3 cellular contexts compared by ENCODE assay signal in genomic region chr3:43760951-43761350, GRCh38.
TF ChIP-seq lines count a peak whose summit lies in the region.

No MANE protein-coding gene starts in this region.

TF ChIP-seq in IMR-90, 13 proteins besides CTCF, POLR2A, EP300 and RAD21:
- no peak for TF ChIP-seq CEBPB (IDR thresholded peaks at IDR 0.05; ENCODE audit: low read depth, low read length)
- no peak for TF ChIP-seq FOS (IDR thresholded peaks at IDR 0.05; ENCODE audit: low read depth, low read length)
- no peak for TF ChIP-seq RFX5 (IDR thresholded peaks at IDR 0.05; ENCODE audit: low read depth, low read length)
- no peak for TF ChIP-seq MXI1 (IDR thresholded peaks at IDR 0.05; ENCODE audit: borderline replicate concordance, low read depth, low read length)
- TF ChIP-seq BHLHE40 (IDR thresholded peaks at IDR 0.05; ENCODE audit: low read depth, low read length) = no peak
- TF ChIP-seq USF2 (IDR thresholded peaks at IDR 0.05; ENCODE audit: low read depth, low read length) = no peak
- TF ChIP-seq, protein P1, sequence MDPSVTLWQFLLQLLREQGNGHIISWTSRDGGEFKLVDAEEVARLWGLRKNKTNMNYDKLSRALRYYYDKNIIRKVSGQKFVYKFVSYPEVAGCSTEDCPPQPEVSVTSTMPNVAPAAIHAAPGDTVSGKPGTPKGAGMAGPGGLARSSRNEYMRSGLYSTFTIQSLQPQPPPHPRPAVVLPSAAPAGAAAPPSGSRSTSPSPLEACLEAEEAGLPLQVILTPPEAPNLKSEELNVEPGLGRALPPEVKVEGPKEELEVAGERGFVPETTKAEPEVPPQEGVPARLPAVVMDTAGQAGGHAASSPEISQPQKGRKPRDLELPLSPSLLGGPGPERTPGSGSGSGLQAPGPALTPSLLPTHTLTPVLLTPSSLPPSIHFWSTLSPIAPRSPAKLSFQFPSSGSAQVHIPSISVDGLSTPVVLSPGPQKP (IDR thresholded peaks at IDR 0.05; ENCODE audit: borderline replicate concordance, low read depth, low read length) = no peak
- TF ChIP-seq MAFK (IDR thresholded peaks at IDR 0.05; ENCODE audit: low read depth, low read length) = no peak
- no peak for TF ChIP-seq RCOR1 (IDR thresholded peaks at IDR 0.05; ENCODE audit: insufficient replicate concordance, low read length)
- no peak for TF ChIP-seq SMC3 (IDR thresholded peaks at IDR 0.05; ENCODE audit: low read depth, low read length)
- no peak for TF ChIP-seq CHD1 (IDR thresholded peaks at IDR 0.05; ENCODE audit: low read depth, low read length)
- TF ChIP-seq MAZ (IDR thresholded peaks at IDR 0.05; ENCODE audit: borderline replicate concordance, low read depth, low read length) = no peak
- TF ChIP-seq NFE2L2 (IDR thresholded peaks at IDR 0.05; ENCODE audit: low read depth, low read length) = no peak

TF ChIP-seq in SK-N-SH, 30 proteins besides CTCF, POLR2A, EP300 and RAD21:
- peak; percentile 67 for TF ChIP-seq CHD2 (IDR thresholded peaks at IDR 0.05; ENCODE audit: low read length, partially characterized antibody)
- peak; percentile 93 for TF ChIP-seq RCOR1 (IDR thresholded peaks at IDR 0.05; ENCODE audit: low read length)
- TF ChIP-seq FOXJ3 (CRISPR knock-in tag; IDR thresholded peaks at IDR 0.05) = peak; percentile 74
- TF ChIP-seq MXI1 (IDR thresholded peaks at IDR 0.05; ENCODE audit: low read depth, low read length) = peak; percentile 34; the same call in 1 of the 2 replicates
- no peak for TF ChIP-seq EZH2phosphoT487 (IDR thresholded peaks at IDR 0.05; ENCODE audit: borderline replicate concordance, low read depth)
- peak; percentile 70 for TF ChIP-seq TCF12 (IDR thresholded peaks at IDR 0.05)
- TF ChIP-seq MEF2A (IDR thresholded peaks at IDR 0.05; ENCODE audit: borderline replicate concordance, low read depth) = no peak
- TF ChIP-seq RFX5 (IDR thresholded peaks at IDR 0.05; ENCODE audit: low read length) = no peak
- TF ChIP-seq RXRA (IDR thresholded peaks at IDR 0.05; ENCODE audit: borderline replicate concordance, low read depth) = no peak

TF ChIP-seq in HepG2, 621 proteins besides CTCF, POLR2A, EP300 and RAD21:
- TF ChIP-seq RARG (CRISPR knock-in tag; IDR thresholded peaks at IDR 0.05; ENCODE audit: low read depth) (no peak), GTF3A (CRISPR knock-in tag; conservative IDR thresholded peaks at IDR 0.05) (no peak), ZNF296 (CRISPR knock-in tag; conservative IDR thresholded peaks at IDR 0.05) (no peak), SSRP1 (CRISPR knock-in tag; IDR thresholded peaks at IDR 0.05) (no peak), CEBPB (IDR thresholded peaks at IDR 0.05; ENCODE audit: borderline replicate concordance, low read depth, low read length) (no peak), ARNT (IDR thresholded peaks at IDR 0.05) (no peak), ZNF644 (CRISPR knock-in tag; IDR thresholded peaks at IDR 0.05; ENCODE audit: low read depth) (no peak), ZNF547 (CRISPR knock-in tag; IDR thresholded peaks at IDR 0.05) (no peak), EZH2 (conservative IDR thresholded peaks at IDR 0.05; ENCODE audit: low read depth, low read length) (no peak)
- TF ChIP-seq, protein P2, sequence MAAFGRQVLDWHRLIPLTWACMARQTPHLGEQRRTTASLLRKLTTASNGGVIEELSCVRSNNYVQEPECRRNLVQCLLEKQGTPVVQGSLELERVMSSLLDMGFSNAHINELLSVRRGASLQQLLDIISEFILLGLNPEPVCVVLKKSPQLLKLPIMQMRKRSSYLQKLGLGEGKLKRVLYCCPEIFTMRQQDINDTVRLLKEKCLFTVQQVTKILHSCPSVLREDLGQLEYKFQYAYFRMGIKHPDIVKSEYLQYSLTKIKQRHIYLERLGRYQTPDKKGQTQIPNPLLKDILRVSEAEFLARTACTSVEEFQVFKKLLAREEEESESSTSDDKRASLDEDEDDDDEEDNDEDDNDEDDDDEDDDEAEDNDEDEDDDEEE (CRISPR knock-in tag; IDR thresholded peaks at IDR 0.05) = no peak
TF ChIP-seq in HepG2: peak in this region for 0.
